22 cellular contexts compared by ENCODE assay signal in the genomic region with DNA sequence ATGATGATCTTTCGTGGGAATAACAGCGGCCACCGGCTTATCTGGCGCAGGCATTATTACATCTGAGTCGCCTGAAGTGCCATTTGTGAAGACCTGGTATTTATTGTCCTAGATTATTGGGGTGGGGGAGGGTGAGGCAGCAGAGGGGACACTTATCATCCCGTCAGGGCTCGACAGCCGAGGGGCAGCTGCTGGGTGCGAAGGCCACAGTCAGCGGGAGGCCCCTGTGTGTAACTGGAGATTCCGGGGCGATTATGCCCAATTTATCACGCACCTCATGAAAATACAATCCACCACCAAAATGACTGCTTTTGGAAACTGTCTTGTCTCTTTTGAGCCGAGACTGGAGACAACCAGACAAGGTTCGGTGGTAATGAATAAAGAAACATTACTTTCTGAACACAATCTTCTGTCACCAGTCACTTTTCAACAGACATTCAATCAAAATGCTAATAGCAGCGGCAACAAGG.
DNase-seq lines count a peak whose midpoint lies in the region; ATAC-seq and TF ChIP-seq lines count a peak whose summit lies in the region.
"Had no signal": no experiment of that assay in that cellular context is flagged by ENCODE, and none has a peak within 500 bp of the region (broad histone marks: within the 10 kb centered on the region; RNA-seq: fewer than 3 reads in every experiment).

No MANE protein-coding gene starts in this region.

- H3K4me3 ChIP-seq in MG63: no peak overlapping the region
- H3K4me3 ChIP-seq: breast epithelium, lung, transverse colon had no signal

- no peaks in the 10 kb centered on the region for H3K36me3 Mint-ChIP-seq in activated T-helper 17 cell treated with anti-CD3 and anti-CD28 coated beads, Interleukin-2, amount 50 U/mL, for 72 hours (ENCODE audit: low read depth)
- H3K36me3 Mint-ChIP-seq in progenitor cell of endocrine pancreas (ENCODE audit: insufficient read depth): peaks cover 3% of the 10 kb centered on the region

- no peaks in the 10 kb centered on the region for H3K9me3 Mint-ChIP-seq in activated T-helper 17 cell treated with anti-CD3 and anti-CD28 coated beads, Interleukin-2, amount 50 U/mL, for 72 hours
- peaks cover 3% of the 10 kb centered on the region for H3K9me3 Mint-ChIP-seq in progenitor cell of endocrine pancreas (ENCODE audit: low read depth)
- H3K9me3 Mint-ChIP-seq: activated naive CD8-positive, alpha-beta T cell treated with anti-CD3 and anti-CD28 coated beads, Interleukin-2, amount 10 ng/mL, durations not matched to agents 7 days and 5 days; activated T-helper 1 cell treated with anti-CD3 and anti-CD28 coated beads, Interleukin-12 subunit alpha, Interleukin-12 subunit beta, Interleukin-2, Interleukin-4 antibody, amounts not matched to agents 30 ng/mL and 10 ng/mL and 1 ng/mL, durations not matched to agents 14 hours and 24 hours and 36 hours; stimulated activated naive CD8-positive, alpha-beta T cell treated with anti-CD3 and anti-CD28 coated beads, Interleukin-15, amount 100 ng/mL, for 72 hours had no signal

- no peaks in the 10 kb centered on the region for H3K36me3 ChIP-seq in MG63
- H3K36me3 ChIP-seq: breast epithelium, transverse colon had no signal

- H3K27ac Mint-ChIP-seq in activated T-helper 17 cell treated with anti-CD3 and anti-CD28 coated beads, Interleukin-2, amount 50 U/mL, for 72 hours: peak overlapping the region; percentile 13
- H3K27ac Mint-ChIP-seq in progenitor cell of endocrine pancreas: peak overlapping the region; percentile 76
- H3K27ac Mint-ChIP-seq: activated naive CD8-positive, alpha-beta T cell treated with anti-CD3 and anti-CD28 coated beads, Interleukin-2, amount 10 ng/mL, durations not matched to agents 7 days and 5 days; stimulated activated naive CD8-positive, alpha-beta T cell treated with anti-CD3 and anti-CD28 coated beads, Interleukin-15, amount 100 ng/mL, for 72 hours had no signal

- DNase-seq in NCI-H1436 (lab: John Stamatoyannopoulos, UW): peak; percentile 81
- no peak for DNase-seq in NCI-H1436 treated with DMSO at 0.1 percent for 48 hours (lab: John Stamatoyannopoulos, UW)
- DNase-seq in NCI-H1930 (lab: John Stamatoyannopoulos, UW): peak; percentile 73 to 80
- no peak for DNase-seq in progenitor cell of endocrine pancreas (ENCODE audit: low spot score, unreplicated experiment)
- DNase-seq in MG63: no peak
- no peak for DNase-seq in EL
- DNase-seq: 8988T; activated CD4-positive, CD25-positive, alpha-beta regulatory T cell treated with anti-CD3 and anti-CD28 coated beads, Interleukin-2, amount 50 U/mL, for 72 hours; activated naive CD8-positive, alpha-beta T cell treated with anti-CD3 and anti-CD28 coated beads, Interleukin-2, amount 10 ng/mL, durations not matched to agents 7 days and 5 days; cortex of kidney; GDM1; NCI-H2171; stimulated activated CD4-positive, alpha-beta T cell treated with anti-CD3 and anti-CD28 coated beads, Interleukin-2, amount 100 ng/mL, for 24 hours; stimulated activated naive CD8-positive, alpha-beta T cell treated with anti-CD3 and anti-CD28 coated beads, Interleukin-15, amount 100 ng/mL, for 72 hours; transverse colon had no signal

- H3K4me1 Mint-ChIP-seq in activated T-helper 17 cell treated with anti-CD3 and anti-CD28 coated beads, Interleukin-2, amount 50 U/mL, for 72 hours: peaks cover 33% of the 10 kb centered on the region
- peaks cover 60% of the 10 kb centered on the region for H3K4me1 Mint-ChIP-seq in progenitor cell of endocrine pancreas (ENCODE audit: low read depth)

- H3K4me3 Mint-ChIP-seq in activated T-helper 17 cell treated with anti-CD3 and anti-CD28 coated beads, Interleukin-2, amount 50 U/mL, for 72 hours: no peak overlapping the region
- H3K4me3 Mint-ChIP-seq in progenitor cell of endocrine pancreas (ENCODE audit: low read depth): peak overlapping the region; percentile 20
- H3K4me3 Mint-ChIP-seq: activated naive CD8-positive, alpha-beta T cell treated with anti-CD3 and anti-CD28 coated beads, Interleukin-2, amount 10 ng/mL, durations not matched to agents 7 days and 5 days; activated T-helper 1 cell treated with anti-CD3 and anti-CD28 coated beads, Interleukin-12 subunit alpha, Interleukin-12 subunit beta, Interleukin-2, Interleukin-4 antibody, amounts not matched to agents 30 ng/mL and 10 ng/mL and 1 ng/mL, durations not matched to agents 14 hours and 24 hours and 36 hours; B cell; stimulated activated naive CD8-positive, alpha-beta T cell treated with anti-CD3 and anti-CD28 coated beads, Interleukin-15, amount 100 ng/mL, for 72 hours had no signal

- H3K27me3 ChIP-seq in MG63: no peaks in the 10 kb centered on the region
- H3K27me3 ChIP-seq: breast epithelium, transverse colon had no signal

- TF ChIP-seq CTCF in progenitor cell of endocrine pancreas (IDR thresholded peaks at IDR 0.05; ENCODE audit: unreplicated experiment): no peak

- H3K9me3 ChIP-seq in MG63: no peaks in the 10 kb centered on the region
- H3K9me3 ChIP-seq: breast epithelium, transverse colon had no signal

- no peaks in the 10 kb centered on the region for H3K27me3 Mint-ChIP-seq in activated T-helper 17 cell treated with anti-CD3 and anti-CD28 coated beads, Interleukin-2, amount 50 U/mL, for 72 hours
- H3K27me3 Mint-ChIP-seq in progenitor cell of endocrine pancreas: no peaks in the 10 kb centered on the region
- H3K27me3 Mint-ChIP-seq: activated naive CD8-positive, alpha-beta T cell treated with anti-CD3 and anti-CD28 coated beads, Interleukin-2, amount 10 ng/mL, durations not matched to agents 7 days and 5 days; B cell; stimulated activated naive CD8-positive, alpha-beta T cell treated with anti-CD3 and anti-CD28 coated beads, Interleukin-15, amount 100 ng/mL, for 72 hours had no signal

- ATAC-seq in activated T-helper 17 cell treated with anti-CD3 and anti-CD28 coated beads, Interleukin-2, amount 50 U/mL, for 72 hours (replicated peaks): no peak
- ATAC-seq in GM21447 (IDR thresholded peaks at IDR 0.05; ENCODE audit: unreplicated experiment): no peak
- ATAC-seq: HepG2; stimulated activated naive CD8-positive, alpha-beta T cell treated with anti-CD3 and anti-CD28 coated beads, Interleukin-15, amount 100 ng/mL, for 72 hours had no signal

Comparison
In these comparisons a context has a peak if more than half of its experiments do, and no peak if none do; other contexts are left out.
1. DNase-seq: peak in NCI-H1436 (single experiment) and NCI-H1930 (2 of 2); none in NCI-H1436 treated with DMSO at 0.1 percent for 48 hours (single experiment), progenitor cell of endocrine pancreas (single experiment), MG63 (single experiment) and EL (single experiment).